In the genomic region with DNA sequence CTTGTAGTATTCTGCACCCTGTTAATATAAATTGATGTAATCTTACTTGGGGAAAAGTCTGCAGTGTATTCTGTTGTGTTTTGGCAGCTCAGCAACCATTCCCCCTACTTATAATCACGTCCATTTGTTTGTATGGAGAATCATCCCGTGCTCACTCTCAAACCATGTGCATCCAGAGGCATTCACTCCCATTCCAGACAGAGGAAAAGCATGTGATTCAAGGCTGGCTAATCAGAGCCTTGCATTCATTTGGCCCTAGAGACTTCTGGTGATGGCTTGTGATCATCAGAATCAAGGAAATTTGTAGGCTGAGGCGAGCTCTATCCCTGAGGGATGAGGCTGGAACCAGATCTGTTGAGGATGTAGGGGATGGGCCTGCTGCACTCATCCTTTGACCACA, we compare ENCODE assay signal across 1 cellular context.
TF ChIP-seq lines count a peak whose summit lies in the region.

No MANE protein-coding gene starts in this region.

TF ChIP-seq in HCT116, 20 proteins besides CTCF, POLR2A, EP300 and RAD21 (continued from another document):
- TF ChIP-seq POLR2AphosphoS5 (IDR thresholded peaks at IDR 0.05; ENCODE audit: low read depth, low read length) (no peak), TCF7L2 (IDR thresholded peaks at IDR 0.05; ENCODE audit: borderline replicate concordance, extremely low read depth, insufficient read depth, insufficient read length) (no peak), YY1 (IDR thresholded peaks at IDR 0.05; ENCODE audit: extremely low read depth, insufficient replicate concordance, low read depth, low read length) (no peak), SIN3A (IDR thresholded peaks at IDR 0.05; ENCODE audit: low read depth) (no peak), SP1 (IDR thresholded peaks at IDR 0.05; ENCODE audit: low read depth) (no peak), EZH2phosphoT487 (IDR thresholded peaks at IDR 0.05; ENCODE audit: borderline replicate concordance) (no peak), ZFX (IDR thresholded peaks at IDR 0.05) (no peak), JUND (IDR thresholded peaks at IDR 0.05) (no peak), EZH2 (IDR thresholded peaks at IDR 0.05) (no peak), FOSL1 (IDR thresholded peaks at IDR 0.05; ENCODE audit: low read depth) (no peak), CBX3 (IDR thresholded peaks at IDR 0.05; ENCODE audit: low read depth) (no peak)
- TF ChIP-seq, protein P1, sequence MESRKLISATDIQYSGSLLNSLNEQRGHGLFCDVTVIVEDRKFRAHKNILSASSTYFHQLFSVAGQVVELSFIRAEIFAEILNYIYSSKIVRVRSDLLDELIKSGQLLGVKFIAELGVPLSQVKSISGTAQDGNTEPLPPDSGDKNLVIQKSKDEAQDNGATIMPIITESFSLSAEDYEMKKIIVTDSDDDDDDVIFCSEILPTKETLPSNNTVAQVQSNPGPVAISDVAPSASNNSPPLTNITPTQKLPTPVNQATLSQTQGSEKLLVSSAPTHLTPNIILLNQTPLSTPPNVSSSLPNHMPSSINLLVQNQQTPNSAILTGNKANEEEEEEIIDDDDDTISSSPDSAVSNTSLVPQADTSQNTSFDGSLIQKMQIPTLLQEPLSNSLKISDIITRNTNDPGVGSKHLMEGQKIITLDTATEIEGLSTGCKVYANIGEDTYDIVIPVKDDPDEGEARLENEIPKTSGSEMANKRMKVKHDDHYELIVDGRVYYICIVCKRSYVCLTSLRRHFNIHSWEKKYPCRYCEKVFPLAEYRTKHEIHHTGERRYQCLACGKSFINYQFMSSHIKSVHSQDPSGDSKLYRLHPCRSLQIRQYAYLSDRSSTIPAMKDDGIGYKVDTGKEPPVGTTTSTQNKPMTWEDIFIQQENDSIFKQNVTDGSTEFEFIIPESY (IDR thresholded peaks at IDR 0.05; ENCODE audit: extremely low read depth, insufficient replicate concordance, low read length): no peak
- TF ChIP-seq, protein P2, sequence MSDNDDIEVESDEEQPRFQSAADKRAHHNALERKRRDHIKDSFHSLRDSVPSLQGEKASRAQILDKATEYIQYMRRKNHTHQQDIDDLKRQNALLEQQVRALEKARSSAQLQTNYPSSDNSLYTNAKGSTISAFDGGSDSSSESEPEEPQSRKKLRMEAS (IDR thresholded peaks at IDR 0.05): no peak
